9 cellular contexts compared by ENCODE assay signal in genomic region chr1:67207398-67207797, GRCh38. TPM values are rescaled to one million over a fixed set of nuclear protein-coding genes. Genes with fewer than 3 reads are reported as not detected.
"Had no signal": no experiment of that assay in that cellular context is flagged by ENCODE, and none has a peak within 500 bp of the region (broad histone marks: within the 10 kb centered on the region; RNA-seq: fewer than 3 reads in every experiment).

No MANE protein-coding gene starts in this region.

RNA-seq across cellular contexts. Expression of gene IL23R, which starts 41.1 kb away (rescaled TPM):
- total RNA-seq: neural crest cell, osteocyte, posterior vena cava, pulmonary artery endothelial cell, right atrium auricular region, sciatic nerve, smooth muscle cell, suprapubic skin had no signal
- polyA plus RNA-seq: smooth muscle cell, urinary bladder had no signal
